Comparison of ENCODE assay signal across 8 cellular contexts in genomic region chr4:139059026-139059425, GRCh38. TPM values are rescaled to one million over a fixed set of nuclear protein-coding genes. Genes with fewer than 3 reads are reported as not detected.
DNase-seq lines count a peak whose midpoint lies in the region; ATAC-seq and TF ChIP-seq lines count a peak whose summit lies in the region.
"Not testable (repeated sequence)": the region's sequence is repeated elsewhere in the genome, so short reads cannot be mapped to it uniquely, and the experiment has no call there.

No MANE protein-coding gene starts in this region.

- H3K36me3 ChIP-seq in heart left ventricle, result peaks cover 0 to 99% (median 94%) of the 10 kb centered on the region in 9 donors
- H3K36me3 ChIP-seq in neutrophil, result peaks cover 98% of the 10 kb centered on the region

- not testable (repeated sequence) for H3K9me3 Mint-ChIP-seq in CD4-positive, alpha-beta T cell; activated T-cell treated with anti-CD3 and anti-CD28 coated beads, Interleukin-2, amount 50 U/mL, for 72 hours; chondrocyte (ENCODE audit: low read depth)

- H3K4me3 Mint-ChIP-seq in CD4-positive, alpha-beta T cell, result peak overlapping the region; percentile 18
- H3K4me3 Mint-ChIP-seq in activated T-cell treated with anti-CD3 and anti-CD28 coated beads, Interleukin-2, amount 50 U/mL, for 72 hours; chondrocyte (ENCODE audit: unreplicated experiment): not testable (repeated sequence)

- H3K9me3 ChIP-seq in CD4-positive, alpha-beta T cell (ENCODE audit: control insufficient read depth, low read length); heart left ventricle; neutrophil: not testable (repeated sequence)

- WGBS in heart left ventricle, 4 donors, result 52 to 57% (median 56%) methylated on average over 4 of the region's 4 CpGs

- POLR2A ChIA-PET in CD4-positive, alpha-beta T cell (lab: Charles Lee), result interaction anchor here (0.6 to 1.1 kb wide), 2 partner anchors 25 to 223 kb away, joined by 3 read pairs; no protein-coding TSS in a partner anchor

- H3K27ac Mint-ChIP-seq in CD4-positive, alpha-beta T cell, result peak overlapping the region; percentile 36
- H3K27ac Mint-ChIP-seq in activated T-cell treated with anti-CD3 and anti-CD28 coated beads, Interleukin-2, amount 50 U/mL, for 72 hours, result peak overlapping the region; percentile 33
- peak overlapping the region; percentile 46 for H3K27ac Mint-ChIP-seq in chondrocyte (ENCODE audit: unreplicated experiment)

- ATAC-seq in CD4-positive, alpha-beta T cell (ENCODE audit: poor library complexity); activated T-cell treated with anti-CD3 and anti-CD28 coated beads, Interleukin-2, amount 50 U/mL, for 72 hours (replicated peaks in 1 of 2): not testable (repeated sequence)
- peak in 3 of 4 donors; percentile 24 to 54 (median 37) for ATAC-seq in heart left ventricle
- ATAC-seq in left lobe of liver, result peak; percentile 73

- TF ChIP-seq POLR2A in heart left ventricle (IDR thresholded peaks at IDR 0.05), result not testable (repeated sequence)

- intact Hi-C loops in CD4-positive, alpha-beta T cell (cut with DNase I, micrococcal nuclease); heart left ventricle (cut with DNase I): not testable (repeated sequence)

- not testable (repeated sequence) for H3K27me3 ChIP-seq in CD4-positive, alpha-beta T cell (ENCODE audit: control insufficient read depth, insufficient read depth, low read length); heart left ventricle; neutrophil

- H3K4me3 ChIP-seq in heart left ventricle; neutrophil (ENCODE audit: low read depth in 1 of 2, low read length in 1 of 2): not testable (repeated sequence)

- peaks cover 0 to 40% (median 15%) of the 10 kb centered on the region in 12 donors for H3K4me1 ChIP-seq in heart left ventricle
- H3K4me1 ChIP-seq in neutrophil (ENCODE audit: control insufficient read depth in 1 of 2, insufficient read depth in 1 of 2, low read depth in 1 of 2, low read length in 1 of 2), result not testable (repeated sequence)

- CTCF ChIA-PET in CD4-positive, alpha-beta T cell (lab: Charles Lee), result interaction anchor here (0.8 kb wide), 1 partner anchor 29 kb away, joined by 4 read pairs; no protein-coding TSS in a partner anchor

- peaks cover 98% of the 10 kb centered on the region for H3K36me3 Mint-ChIP-seq in CD4-positive, alpha-beta T cell (ENCODE audit: low read depth)
- H3K36me3 Mint-ChIP-seq in activated T-cell treated with anti-CD3 and anti-CD28 coated beads, Interleukin-2, amount 50 U/mL, for 72 hours (ENCODE audit: insufficient read depth in 2 of 2), result peaks cover 12 to 41% of the 10 kb centered on the region in 2 donors
- peaks cover 18% of the 10 kb centered on the region for H3K36me3 Mint-ChIP-seq in chondrocyte (ENCODE audit: low read depth)

- DNase-seq in CD4-positive, alpha-beta T cell; activated T-cell treated with anti-CD3 and anti-CD28 coated beads, Interleukin-2, amount 50 U/mL, for 72 hours; chondrocyte (ENCODE audit: low spot score); heart left ventricle; left lobe of liver (ENCODE audit: low spot score): not testable (repeated sequence)
- DNase-seq in NCI-H128 (lab: John Stamatoyannopoulos, UW; ENCODE audit: unreplicated experiment) (peak; percentile 3), NCI-H69 (lab: John Stamatoyannopoulos, UW) (peak; percentile 56)

- peaks cover 38% of the 10 kb centered on the region for H3K4me1 Mint-ChIP-seq in CD4-positive, alpha-beta T cell (ENCODE audit: low read depth)
- not testable (repeated sequence) for H3K4me1 Mint-ChIP-seq in activated T-cell treated with anti-CD3 and anti-CD28 coated beads, Interleukin-2, amount 50 U/mL, for 72 hours (ENCODE audit: low read depth)
- peaks cover 20% of the 10 kb centered on the region for H3K4me1 Mint-ChIP-seq in chondrocyte (ENCODE audit: low read depth)

- TF ChIP-seq CTCF in CD4-positive, alpha-beta T cell (IDR thresholded peaks at IDR 0.05); chondrocyte (IDR thresholded peaks at IDR 0.05); heart left ventricle (IDR thresholded peaks at IDR 0.05); neutrophil (IDR thresholded peaks at IDR 0.05): not testable (repeated sequence)

- not testable (repeated sequence) for H3K27me3 Mint-ChIP-seq in CD4-positive, alpha-beta T cell; activated T-cell treated with anti-CD3 and anti-CD28 coated beads, Interleukin-2, amount 50 U/mL, for 72 hours (ENCODE audit: low read depth); chondrocyte (ENCODE audit: low read depth)

- not testable (repeated sequence) for H3K27ac ChIP-seq in CD4-positive, alpha-beta T cell (ENCODE audit: low read depth, low read length); heart left ventricle
- H3K27ac ChIP-seq in neutrophil, result peak overlapping the region; percentile 11

RNA-seq across cellular contexts. Expression of gene NOCT, which starts 43.4 kb away (rescaled TPM):
- total RNA-seq in CD4-positive, alpha-beta T cell, result 10 to 100 TPM; 13.7 to 15.8 TPM
- total RNA-seq in activated T-cell treated with anti-CD3 and anti-CD28 coated beads, Interleukin-2, amount 50 U/mL, for 72 hours, result 10 to 100 TPM; 10.3 to 11.4 TPM
- total RNA-seq in chondrocyte, result 23.8 to 31.6 TPM (median 31.5 TPM) in 3 replicates
- 10 to 100 TPM in 3 of 9 donors, 1 to 10 TPM in 6; 6.1 to 16.8 (median 8.7) TPM for total RNA-seq in heart left ventricle
- polyA plus RNA-seq in heart left ventricle, result 1 to 10 TPM; 3.1 to 5.4 TPM
- 5.1 TPM for total RNA-seq in left lobe of liver
